In genomic region chr10:17648243-17648750, GRCh38 we compare ENCODE assay signal across 8 cellular contexts. TPM values are rescaled to one million over a fixed set of nuclear protein-coding genes. Genes with fewer than 3 reads are reported as not detected.
A peak's percentile ranks its signal among the peaks of the same experiment; 100 is the strongest.
DNase-seq lines count a peak whose midpoint lies in the region; ATAC-seq and TF ChIP-seq lines count a peak whose summit lies in the region.
"Not testable (repeated sequence)": the region's sequence is repeated elsewhere in the genome, so short reads cannot be mapped to it uniquely, and the experiment has no call there.

No MANE protein-coding gene starts in this region.

- not testable (repeated sequence) for H3K9me3 Mint-ChIP-seq in CD14-positive monocyte; activated naive CD4-positive, alpha-beta T cell treated with anti-CD3 and anti-CD28 coated beads, Interleukin-2, amount 50 U/mL, for 24 hours

- H3K9me2 ChIP-seq in Loucy (replicated peaks; ENCODE audit: low read depth, low read length), result not testable (repeated sequence)

- not testable (repeated sequence) for H3K27me3 Mint-ChIP-seq in CD14-positive monocyte (ENCODE audit: low read depth in 3 of 3); activated naive CD4-positive, alpha-beta T cell treated with anti-CD3 and anti-CD28 coated beads, Interleukin-2, amount 50 U/mL, for 24 hours

- not testable (repeated sequence) for H3F3A ChIP-seq in Loucy (ENCODE audit: low read depth)
- H3F3A ChIP-seq in smooth muscle cell (ENCODE audit: low read depth), result peaks cover 13% of the 10 kb centered on the region

- H3K9me3 ChIP-seq in Loucy (ENCODE audit: insufficient read depth, low read depth, low read length); heart right ventricle; smooth muscle cell (replicated peaks; ENCODE audit: low read depth): not testable (repeated sequence)

- H3K36me3 ChIP-seq in Loucy (ENCODE audit: insufficient read depth, low read length); heart right ventricle; smooth muscle cell (ENCODE audit: low read depth): not testable (repeated sequence)

- not testable (repeated sequence) for DNase-seq in CD14-positive monocyte (ENCODE audit: low spot score); heart right ventricle; smooth muscle cell (lab: John Stamatoyannopoulos, UW; ENCODE audit: unreplicated experiment)
- peak; percentile 27 for DNase-seq in activated CD4-positive, alpha-beta T cell treated with anti-CD3 and anti-CD28 coated beads for 1 hour
- DNase-seq in activated T-cell treated with anti-CD3 and anti-CD28 coated beads for 1 hour (ENCODE audit: low read depth), result peak; percentile 18
- DNase-seq in stimulated activated CD8-positive, alpha-beta memory T cell treated with anti-CD3 and anti-CD28 coated beads, Interleukin-4, amount 100 ng/mL, for 4 hours (ENCODE audit: low read depth in 2 of 2, low spot score in 1 of 2), result peak; percentile 12 to 17

- ATAC-seq in heart right ventricle, result not testable (repeated sequence)

- H3K27me3 ChIP-seq in Loucy (ENCODE audit: insufficient read depth, low read length, poor library complexity, severe bottlenecking); heart right ventricle; smooth muscle cell (ENCODE audit: low read depth): not testable (repeated sequence)

- peaks cover 97% of the 10 kb centered on the region for H3K79me2 ChIP-seq in Loucy (ENCODE audit: insufficient read depth, low read length)
- peaks cover 80% of the 10 kb centered on the region for H3K79me2 ChIP-seq in smooth muscle cell (ENCODE audit: low read depth)

- H3K4me2 ChIP-seq in Loucy (ENCODE audit: low read depth, low read length, poor library complexity, severe bottlenecking), result peak overlapping the region; percentile 93
- not testable (repeated sequence) for H3K4me2 ChIP-seq in smooth muscle cell

- H3K4me3 ChIP-seq in Loucy (ENCODE audit: low read length, poor library complexity, severe bottlenecking), result peak overlapping the region; percentile 99
- H3K4me3 ChIP-seq in heart right ventricle, smooth muscle cell: not testable (repeated sequence)

- H3K9ac ChIP-seq in Loucy (ENCODE audit: low read depth, low read length, poor library complexity, severe bottlenecking), result peak overlapping the region; percentile 38
- not testable (repeated sequence) for H3K9ac ChIP-seq in smooth muscle cell (ENCODE audit: low read depth)

- intact Hi-C loops in CD14-positive monocyte (cut with micrococcal nuclease), result loop anchor here in 1 of 2 donors (10.0 kb wide), 1 partner anchor 1007 kb away; the partner anchor contains the start of genes ARL5B and NSUN6
- intact Hi-C loops in heart right ventricle (cut with DNase I), result not testable (repeated sequence)

- not testable (repeated sequence) for H3K4me3 Mint-ChIP-seq in CD14-positive monocyte
- H3K4me3 Mint-ChIP-seq in activated naive CD4-positive, alpha-beta T cell treated with anti-CD3 and anti-CD28 coated beads, Interleukin-2, amount 50 U/mL, for 24 hours, result peak overlapping the region; percentile 70

- H3K4me1 ChIP-seq in Loucy (ENCODE audit: insufficient read depth, low read length, poor library complexity, severe bottlenecking) (peaks cover 63% of the 10 kb centered on the region), heart right ventricle (peaks cover 5 to 81% (median 67%) of the 10 kb centered on the region in 9 donors), smooth muscle cell (ENCODE audit: low read depth) (peaks cover 20% of the 10 kb centered on the region)

- H3K4me1 Mint-ChIP-seq in CD14-positive monocyte, result peaks cover 52% of the 10 kb centered on the region
- peaks cover 81% of the 10 kb centered on the region for H3K4me1 Mint-ChIP-seq in activated naive CD4-positive, alpha-beta T cell treated with anti-CD3 and anti-CD28 coated beads, Interleukin-2, amount 50 U/mL, for 24 hours

- not testable (repeated sequence) for TF ChIP-seq CTCF in CD14-positive monocyte (IDR thresholded peaks at IDR 0.05); Loucy (conservative IDR thresholded peaks at IDR 0.05; ENCODE audit: low read length); heart right ventricle (IDR thresholded peaks at IDR 0.05); smooth muscle cell (IDR thresholded peaks at IDR 0.05; ENCODE audit: borderline replicate concordance, insufficient read depth, poor library complexity, severe bottlenecking)

- not testable (repeated sequence) for H2AFZ ChIP-seq in Loucy (ENCODE audit: low read length); smooth muscle cell (ENCODE audit: low read depth)

- peaks cover 18 to 33% of the 10 kb centered on the region in 2 donors for H3K36me3 Mint-ChIP-seq in CD14-positive monocyte
- peaks cover 19% of the 10 kb centered on the region for H3K36me3 Mint-ChIP-seq in activated naive CD4-positive, alpha-beta T cell treated with anti-CD3 and anti-CD28 coated beads, Interleukin-2, amount 50 U/mL, for 24 hours

- 81 to 82% methylated on average over 9 of the region's 9 CpGs for WGBS in heart right ventricle, 2 donors
- 87% methylated on average over 9 of the region's 9 CpGs for WGBS in smooth muscle cell (ENCODE audit: low lambda C conversion rate)

- H3K27ac Mint-ChIP-seq in CD14-positive monocyte, result peak overlapping the region in 4 of 7 donors; percentile 31 to 79 (median 62)
- peak overlapping the region; percentile 93 for H3K27ac Mint-ChIP-seq in activated naive CD4-positive, alpha-beta T cell treated with anti-CD3 and anti-CD28 coated beads, Interleukin-2, amount 50 U/mL, for 24 hours

- H4K20me1 ChIP-seq in Loucy (ENCODE audit: insufficient read depth, low read length, poor library complexity, severe bottlenecking) (peaks cover 42% of the 10 kb centered on the region), smooth muscle cell (ENCODE audit: low read depth) (peaks cover 49% of the 10 kb centered on the region)

- H3K27ac ChIP-seq in heart right ventricle, result peak overlapping the region in 6 of 10 donors; percentile 93 to 98 (median 96)
- peak overlapping the region; percentile 88 for H3K27ac ChIP-seq in smooth muscle cell (ENCODE audit: low read depth)

RNA-seq across cellular contexts. Expression of gene STAM, which starts 4.3 kb away (rescaled TPM):
- polyA plus RNA-seq in CD14-positive monocyte (1 to 10 TPM; 5.5 to 5.9 TPM), heart right ventricle (10 to 100 TPM in 1 of 2 donors, 1 to 10 TPM in 1; 9.9 to 10.7 TPM), smooth muscle cell (16.0 and 22.7 TPM in 2 replicates)
- total RNA-seq in heart right ventricle (10 to 100 TPM; 22.8 to 43.5 (median 31.8) TPM), smooth muscle cell (30.2 and 49.8 TPM in 2 replicates)

RNA-seq across cellular contexts. Expression of gene HACD1, which starts 31.1 kb away (rescaled TPM):
- polyA plus RNA-seq in CD14-positive monocyte (1 to 10 TPM in 1 of 2 donors, under 1 TPM in 1; 0.86 to 1.4 TPM), heart right ventricle (100 to 1,000 TPM; 109 to 242 TPM), smooth muscle cell (47.6 and 54.5 TPM in 2 replicates)
- total RNA-seq in heart right ventricle (100 to 1,000 TPM; 133 to 227 (median 170) TPM), smooth muscle cell (26.4 and 33.8 TPM in 2 replicates)

Comparison
In these comparisons a context has a peak if more than half of its experiments do, and no peak if none do; other contexts are left out.
1. RNA of gene HACD1, which starts 31.1 kb away (polyA plus RNA-seq): 109 to 242 TPM in heart right ventricle and 47.6 to 54.5 TPM in smooth muscle cell; 0.86 to 1.4 TPM in CD14-positive monocyte; every median in the first group is over 10 times any median in the second.